ENCODE assay signal across 12 cellular contexts in genomic region chr2:232419245-232420072, GRCh38. TPM values are rescaled to one million over a fixed set of nuclear protein-coding genes. Genes with fewer than 3 reads are reported as not detected.
DNase-seq lines count a peak whose midpoint lies in the region; ATAC-seq lines count a peak whose summit lies in the region.
"Had no signal": no experiment of that assay in that cellular context is flagged by ENCODE, and none has a peak within 500 bp of the region (broad histone marks: within the 10 kb centered on the region; RNA-seq: fewer than 3 reads in every experiment).

No MANE protein-coding gene starts in this region.

- no peaks in the 10 kb centered on the region for H3K36me3 Mint-ChIP-seq in activated T-cell treated with anti-CD3 and anti-CD28 coated beads, Interleukin-2, amount 50 U/mL, for 4 hours (ENCODE audit: insufficient read depth)
- H3K36me3 Mint-ChIP-seq in memory B cell: no peaks in the 10 kb centered on the region

- WGBS in thymus: 19% methylated on average over 79 of the region's 79 CpGs

- peaks cover 6% of the 10 kb centered on the region for H3K4me1 Mint-ChIP-seq in activated T-cell treated with anti-CD3 and anti-CD28 coated beads, Interleukin-2, amount 50 U/mL, for 4 hours (ENCODE audit: low read depth)
- H3K4me1 Mint-ChIP-seq in memory B cell: peaks cover 8% of the 10 kb centered on the region

- H3K4me3 ChIP-seq in thymus (ENCODE audit: low read length): peak overlapping the region; percentile 18

- H3K27ac ChIP-seq in thymus (ENCODE audit: low read depth): no peak overlapping the region
- H3K27ac ChIP-seq: C4-2B, SJSA1 had no signal

- H3K27me3 Mint-ChIP-seq in activated T-cell treated with anti-CD3 and anti-CD28 coated beads, Interleukin-2, amount 50 U/mL, for 4 hours (ENCODE audit: low read depth): peaks cover 53% of the 10 kb centered on the region
- peaks cover 21% of the 10 kb centered on the region for H3K27me3 Mint-ChIP-seq in memory B cell

- no peak for DNase-seq in activated T-cell treated with anti-CD3 and anti-CD28 coated beads, Interleukin-2, amount 50 U/mL, for 4 hours
- DNase-seq in activated T-cell treated with anti-CD3 and anti-CD28 coated beads for 4 hours (no peak), astrocyte of the hippocampus (ENCODE audit: low read depth, low spot score) (peak; percentile 33), memory B cell (ENCODE audit: low spot score in 2 of 2) (no peak), NCI-H345 treated with DMSO at 0.1 percent for 48 hours (lab: John Stamatoyannopoulos, UW; ENCODE audit: unreplicated experiment) (no peak), DMS 273 treated with DMSO at 0.1 percent for 48 hours (lab: John Stamatoyannopoulos, UW) (no peak)
- DNase-seq: MV-4-11 had no signal

- no peaks in the 10 kb centered on the region for H3K36me3 ChIP-seq in thymus (ENCODE audit: control insufficient read depth, insufficient read depth)
- H3K36me3 ChIP-seq: SJSA1 had no signal

- no peak overlapping the region for H3K27ac Mint-ChIP-seq in memory B cell

- peak; percentile 27 to 28 for ATAC-seq in activated T-cell treated with anti-CD3 and anti-CD28 coated beads, Interleukin-2, amount 50 U/mL, for 4 hours
- ATAC-seq in memory B cell (ENCODE audit: low read depth) (no peak), GM19324 (IDR thresholded peaks at IDR 0.05; ENCODE audit: low FRiP score, unreplicated experiment) (no peak)

- H3K4me3 Mint-ChIP-seq in activated T-cell treated with anti-CD3 and anti-CD28 coated beads, Interleukin-2, amount 50 U/mL, for 4 hours: peak overlapping the region; percentile 38
- peak overlapping the region; percentile 44 for H3K4me3 Mint-ChIP-seq in memory B cell

- peaks cover 56% of the 10 kb centered on the region for H3K27me3 ChIP-seq in thymus (ENCODE audit: control insufficient read depth, insufficient read depth)

- H3K4me1 ChIP-seq in thymus (ENCODE audit: control insufficient read depth, insufficient read depth, low read length): peaks cover 5% of the 10 kb centered on the region

- peaks cover 6% of the 10 kb centered on the region for H3K9me3 Mint-ChIP-seq in activated T-cell treated with anti-CD3 and anti-CD28 coated beads, Interleukin-2, amount 50 U/mL, for 4 hours
- H3K9me3 Mint-ChIP-seq in memory B cell: peaks cover 3% of the 10 kb centered on the region

- no peaks in the 10 kb centered on the region for H3K9me3 ChIP-seq in thymus (ENCODE audit: control insufficient read depth)

RNA-seq across cellular contexts. Expression of gene ALPG, which starts 12.8 kb away (rescaled TPM):
- not detected for total RNA-seq in activated T-cell treated with anti-CD3 and anti-CD28 coated beads, Interleukin-2, amount 50 U/mL, for 4 hours
- 0.96 TPM for polyA plus RNA-seq in thymus
- total RNA-seq: pulmonary artery endothelial cell had no signal

RNA-seq across cellular contexts. Expression of gene ALPI, which starts 36.5 kb away (rescaled TPM):
- not detected for total RNA-seq in activated T-cell treated with anti-CD3 and anti-CD28 coated beads, Interleukin-2, amount 50 U/mL, for 4 hours
- 0.34 TPM for polyA plus RNA-seq in thymus
- total RNA-seq: pulmonary artery endothelial cell, SJSA1 had no signal

RNA-seq across cellular contexts. Expression of gene ALPP, which starts 40.9 kb away (rescaled TPM):
- total RNA-seq in activated T-cell treated with anti-CD3 and anti-CD28 coated beads, Interleukin-2, amount 50 U/mL, for 4 hours: not detected
- 0.32 TPM for polyA plus RNA-seq in thymus
- total RNA-seq: pulmonary artery endothelial cell had no signal

Comparison
In these comparisons a context has a peak if more than half of its experiments do, and no peak if none do; other contexts are left out.
1. ATAC-seq: peak in activated T-cell treated with anti-CD3 and anti-CD28 coated beads, Interleukin-2, amount 50 U/mL, for 4 hours (2 of 2); none in memory B cell (single experiment) and GM19324 (single experiment).